ENCODE assay signal across 19 cellular contexts in the genomic region with DNA sequence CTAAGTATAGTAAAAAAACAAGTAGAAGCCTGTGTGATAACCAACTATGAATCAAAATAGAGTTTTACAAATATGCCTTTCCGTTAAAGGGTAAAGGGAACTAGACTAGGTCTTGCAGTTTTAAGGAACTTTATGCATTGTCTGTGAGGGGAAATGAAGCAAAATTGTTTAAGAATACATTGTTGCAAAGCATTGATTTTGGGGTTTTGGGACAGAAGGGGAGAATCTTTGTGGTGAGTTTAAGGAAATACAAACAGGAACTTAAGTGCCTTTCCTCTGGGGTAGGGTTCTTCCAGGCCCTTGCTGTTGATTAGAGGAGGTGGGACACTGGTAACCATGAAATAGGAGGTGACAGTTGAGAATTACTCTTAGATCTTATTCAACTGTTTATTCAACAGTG. TPM values are rescaled to one million over a fixed set of nuclear protein-coding genes. Genes with fewer than 3 reads are reported as not detected.
DNase-seq lines count a peak whose midpoint lies in the region; ATAC-seq and TF ChIP-seq lines count a peak whose summit lies in the region.
"Had no signal": no experiment of that assay in that cellular context is flagged by ENCODE, and none has a peak within 500 bp of the region (broad histone marks: within the 10 kb centered on the region; RNA-seq: fewer than 3 reads in every experiment).

No MANE protein-coding gene starts in this region.

- no peak for ATAC-seq in HG03432 (IDR thresholded peaks at IDR 0.05; ENCODE audit: unreplicated experiment)
- no peak for ATAC-seq in stimulated activated memory B cell treated with anti-CD40 and anti-IgM and Interleukin-4, amounts not matched to agents 10 μg/mL and 1 μg/mL and 100 μg/mL, for 72 hours
- ATAC-seq: activated CD8-positive, alpha-beta T cell treated with anti-CD3 and anti-CD28 coated beads for 36 hours; effector memory CD8-positive, alpha-beta T cell had no signal

- H3K27me3 ChIP-seq in BLaER1 (no peaks in the 10 kb centered on the region), HL-60 (ENCODE audit: insufficient read depth, poor library complexity, severe bottlenecking) (no peaks in the 10 kb centered on the region), muscle layer of duodenum (ENCODE audit: low read depth, low read length) (no peaks in the 10 kb centered on the region), smooth muscle cell (ENCODE audit: low read depth) (no peaks in the 10 kb centered on the region)

- H3K36me3 ChIP-seq in BLaER1 (peaks cover 19% of the 10 kb centered on the region), muscle layer of duodenum (ENCODE audit: control insufficient read depth in 1 of 2, insufficient read depth in 2 of 2, low read length in 2 of 2) (peaks cover 0 to 5% of the 10 kb centered on the region in 2 donors), smooth muscle cell (ENCODE audit: low read depth) (no peaks in the 10 kb centered on the region)

- peak overlapping the region; percentile 83 for H3K4me2 ChIP-seq in BLaER1
- no peak overlapping the region for H3K4me2 ChIP-seq in smooth muscle cell

- H3K27ac Mint-ChIP-seq in stimulated activated memory B cell treated with anti-CD40 and anti-IgM and Interleukin-4, amounts not matched to agents 10 μg/mL and 1 μg/mL and 100 μg/mL, for 72 hours: no peak overlapping the region
- H3K27ac Mint-ChIP-seq: activated CD8-positive, alpha-beta T cell treated with anti-CD3 and anti-CD28 coated beads for 36 hours; memory B cell had no signal

- peak overlapping the region; percentile 7; the same call in 1 of the 2 replicates for H3K27ac ChIP-seq in BLaER1
- peak overlapping the region; percentile 19 for H3K27ac ChIP-seq in HL-60 (replicated peaks)
- H3K27ac ChIP-seq in muscle layer of duodenum (ENCODE audit: low read length): peak overlapping the region; percentile 27
- H3K27ac ChIP-seq in smooth muscle cell (ENCODE audit: low read depth): no peak overlapping the region

- 96% methylated on average over 1 of the region's 1 CpG for WGBS in smooth muscle cell (ENCODE audit: low lambda C conversion rate)

- TF ChIP-seq CTCF in HL-60 (IDR thresholded peaks at IDR 0.05; ENCODE audit: insufficient read depth, low read length) (no peak), smooth muscle cell (IDR thresholded peaks at IDR 0.05; ENCODE audit: borderline replicate concordance, insufficient read depth, poor library complexity, severe bottlenecking) (no peak)

- H3K27me3 Mint-ChIP-seq in stimulated activated memory B cell treated with anti-CD40 and anti-IgM and Interleukin-4, amounts not matched to agents 10 μg/mL and 1 μg/mL and 100 μg/mL, for 72 hours: no peaks in the 10 kb centered on the region
- H3K27me3 Mint-ChIP-seq: activated CD8-positive, alpha-beta T cell treated with anti-CD3 and anti-CD28 coated beads for 36 hours; effector memory CD8-positive, alpha-beta T cell; memory B cell had no signal

- H3K9ac ChIP-seq in BLaER1 (peak overlapping the region; percentile 46; the same call in 1 of the 2 replicates), smooth muscle cell (ENCODE audit: low read depth) (no peak overlapping the region)

- H3K9me3 ChIP-seq in BLaER1: no peaks in the 10 kb centered on the region
- H3K9me3 ChIP-seq in muscle layer of duodenum (ENCODE audit: control insufficient read depth in 1 of 2, low read length in 2 of 2): no peaks in the 10 kb centered on the region
- H3K9me3 ChIP-seq in smooth muscle cell (replicated peaks; ENCODE audit: low read depth): no peaks in the 10 kb centered on the region

- no peaks in the 10 kb centered on the region for H3K9me3 Mint-ChIP-seq in stimulated activated memory B cell treated with anti-CD40 and anti-IgM and Interleukin-4, amounts not matched to agents 10 μg/mL and 1 μg/mL and 100 μg/mL, for 72 hours
- H3K9me3 Mint-ChIP-seq: activated CD8-positive, alpha-beta T cell treated with anti-CD3 and anti-CD28 coated beads for 36 hours; effector memory CD8-positive, alpha-beta T cell; memory B cell had no signal

- H3K4me1 ChIP-seq in BLaER1 (peaks cover 56% of the 10 kb centered on the region), muscle layer of duodenum (ENCODE audit: control insufficient read depth in 1 of 2, insufficient read depth in 2 of 2, low read length in 2 of 2) (peaks cover 13 to 41% of the 10 kb centered on the region in 2 donors), smooth muscle cell (ENCODE audit: low read depth) (peaks cover 15% of the 10 kb centered on the region)

- H3K4me3 ChIP-seq in BLaER1 (no peak overlapping the region; the same call in 1 of the 2 replicates), HL-60 (replicated peaks; ENCODE audit: insufficient read depth, low read length) (peak overlapping the region; percentile 12), muscle layer of duodenum (ENCODE audit: low read depth in 1 of 2, low read length in 2 of 2) (peak overlapping the region in 1 of 2 donors; percentile 37), smooth muscle cell (no peak overlapping the region)

- no peak overlapping the region for H2AFZ ChIP-seq in smooth muscle cell (ENCODE audit: low read depth)

- peak in 1 of 2 experiments; percentile 73 for DNase-seq in HL-60 (ENCODE audit: low read depth in 1 of 2, low spot score in 1 of 2)
- DNase-seq in SKM-1 treated with dmso at 0.1 percent for 144 hours (lab: John Stamatoyannopoulos, UW; ENCODE audit: unreplicated experiment): peak; percentile 90
- DNase-seq in NCI-H2081 (lab: John Stamatoyannopoulos, UW): no peak
- DNase-seq in smooth muscle cell (lab: John Stamatoyannopoulos, UW; ENCODE audit: unreplicated experiment): no peak
- DNase-seq: activated CD8-positive, alpha-beta T cell treated with anti-CD3 and anti-CD28 coated beads for 36 hours; DMS79 treated with DMSO at 0.1 percent for 48 hours; effector memory CD8-positive, alpha-beta T cell; foreskin fibroblast; NCI-H1436 treated with DMSO at 0.1 percent for 48 hours; NCI-H510A; stimulated activated CD4-positive, alpha-beta T cell treated with anti-CD3 and anti-CD28 coated beads, Interleukin-12 subunit alpha, Interleukin-12 subunit beta, amount 100 ng/mL, for 4 hours had no signal

- no peak overlapping the region for H3K4me3 Mint-ChIP-seq in stimulated activated memory B cell treated with anti-CD40 and anti-IgM and Interleukin-4, amounts not matched to agents 10 μg/mL and 1 μg/mL and 100 μg/mL, for 72 hours
- H3K4me3 Mint-ChIP-seq: memory B cell had no signal

- peaks cover 5% of the 10 kb centered on the region for H3K36me3 Mint-ChIP-seq in stimulated activated memory B cell treated with anti-CD40 and anti-IgM and Interleukin-4, amounts not matched to agents 10 μg/mL and 1 μg/mL and 100 μg/mL, for 72 hours

- peaks cover 94% of the 10 kb centered on the region for H3K79me2 ChIP-seq in smooth muscle cell (ENCODE audit: low read depth)

- no peaks in the 10 kb centered on the region for H3F3A ChIP-seq in smooth muscle cell (ENCODE audit: low read depth)

- H3K4me1 Mint-ChIP-seq in stimulated activated memory B cell treated with anti-CD40 and anti-IgM and Interleukin-4, amounts not matched to agents 10 μg/mL and 1 μg/mL and 100 μg/mL, for 72 hours: peaks cover 64% of the 10 kb centered on the region

- H4K20me1 ChIP-seq in BLaER1: peaks cover 84% of the 10 kb centered on the region
- H4K20me1 ChIP-seq in smooth muscle cell (ENCODE audit: low read depth): peaks cover 81% of the 10 kb centered on the region

RNA-seq across cellular contexts. Expression of a gene that starts 4.6 kb away (rescaled TPM):
- 57.6 and 62.8 TPM in 2 replicates for total RNA-seq in smooth muscle cell
- polyA plus RNA-seq in smooth muscle cell: 28.0 and 29.3 TPM in 2 replicates

RNA-seq across cellular contexts. Expression of a gene that starts 7.8 kb away (rescaled TPM):
- not detected in 2 replicates for total RNA-seq in smooth muscle cell
- polyA plus RNA-seq in smooth muscle cell: 0.09 TPM in 1 of 2 replicates, not detected in the other
- total RNA-seq: activated CD8-positive, alpha-beta T cell treated with anti-CD3 and anti-CD28 coated beads for 36 hours; bronchial epithelial cell; osteocyte; RPMI7951 had no signal
